In genomic region chr13:42049454-42049780, GRCh38 we compare ENCODE assay signal across 8 cellular contexts. TPM values are rescaled to one million over a fixed set of nuclear protein-coding genes. Genes with fewer than 3 reads are reported as not detected.
A peak's percentile ranks its signal among the peaks of the same experiment; 100 is the strongest.
DNase-seq lines count a peak whose midpoint lies in the region; ATAC-seq and TF ChIP-seq lines count a peak whose summit lies in the region.

No MANE protein-coding gene starts in this region.

- peak overlapping the region; percentile 89 for H3K4me3 ChIP-seq in GM06990 (replicated peaks; ENCODE audit: low read depth, low read length)
- peak overlapping the region; percentile 67 for H3K4me3 ChIP-seq in lung
- H3K4me3 ChIP-seq in aorta (ENCODE audit: low read length in 2 of 2): peak overlapping the region; percentile 7 to 98

- H3K36me3 ChIP-seq in GM06990 (ENCODE audit: control insufficient read depth, insufficient read depth, low read length): no peaks in the 10 kb centered on the region
- H3K36me3 ChIP-seq in lung (ENCODE audit: control insufficient read depth in 2 of 2, insufficient read depth in 2 of 2, low read length in 2 of 2): no peaks in the 10 kb centered on the region
- H3K36me3 ChIP-seq in aorta (ENCODE audit: control insufficient read depth in 1 of 2, insufficient read depth in 2 of 2, low read length in 1 of 2): no peaks in the 10 kb centered on the region

- H3K27ac ChIP-seq in angular gyrus (ENCODE audit: low read depth, low read length) (peak overlapping the region; percentile 10), lung (ENCODE audit: low read depth in 1 of 2, low read length in 1 of 2) (peak overlapping the region; percentile 25 to 77), aorta (ENCODE audit: low read depth in 1 of 2, low read length in 2 of 2) (peak overlapping the region in 1 of 2 donors; percentile 36)

- no peak for DNase-seq in GM06990 (ENCODE audit: extremely low read depth, insufficient read length)
- no peak for DNase-seq in lung (ENCODE audit: low spot score)
- no peak for DNase-seq in aorta
- no peak for DNase-seq in GM19240 (ENCODE audit: insufficient read length, low spot score)
- no peak for DNase-seq in GM10248 (ENCODE audit: extremely low spot score)
- DNase-seq in GOT3 (lab: John Stamatoyannopoulos, UW): no peak

- CTCF ChIA-PET in GM10248 (lab: Yijun Ruan, JAX): no interaction called here

- 3 to 4% methylated on average over 11 of the region's 11 CpGs for WGBS in lung, 2 donors
- WGBS in aorta, 2 donors: 1% methylated on average over 11 of the region's 11 CpGs

- intact Hi-C loops in aorta (cut with DNase I): loop anchor here in 1 of 2 donors (5.0 to 10.0 kb wide), 3 partner anchors 58 to 385 kb away; no protein-coding TSS in a partner anchor

- TF ChIP-seq CTCF in GM06990 (IDR thresholded peaks at IDR 0.05; ENCODE audit: insufficient read depth, low read length, poor library complexity, severe bottlenecking) (no peak), lung (IDR thresholded peaks at IDR 0.05; ENCODE audit: control extremely low read depth, extremely low read depth) (no peak), GM10248 (IDR thresholded peaks at IDR 0.05; ENCODE audit: control extremely low read depth, extremely low read depth, low read depth, missing control alignments) (no peak)

- POLR2A ChIA-PET in GM10248 (lab: Yijun Ruan, JAX): no interaction called here

- H3K27me3 ChIP-seq in GM06990 (replicated peaks; ENCODE audit: control insufficient read depth, insufficient read depth, low read length): no peaks in the 10 kb centered on the region
- no peaks in the 10 kb centered on the region for H3K27me3 ChIP-seq in lung (ENCODE audit: control insufficient read depth, insufficient read depth)
- H3K27me3 ChIP-seq in aorta (ENCODE audit: control insufficient read depth in 1 of 2, insufficient read depth in 2 of 2, low read length in 1 of 2): no peaks in the 10 kb centered on the region

- no peaks in the 10 kb centered on the region for H3K9me3 ChIP-seq in lung (ENCODE audit: control insufficient read depth in 2 of 2, insufficient read depth in 1 of 2, low read length in 1 of 2)
- no peaks in the 10 kb centered on the region for H3K9me3 ChIP-seq in aorta (ENCODE audit: control insufficient read depth, low read length)

- H3K4me1 ChIP-seq in lung (ENCODE audit: control insufficient read depth in 2 of 2, insufficient read depth in 2 of 2, low read length in 2 of 2): peaks cover 0 to 2% of the 10 kb centered on the region in 2 donors
- no peaks in the 10 kb centered on the region for H3K4me1 ChIP-seq in aorta (ENCODE audit: control insufficient read depth in 1 of 2, insufficient read depth in 2 of 2, low read length in 2 of 2)

- ATAC-seq in HG02885 (IDR thresholded peaks at IDR 0.05; ENCODE audit: poor library complexity, unreplicated experiment): peak; percentile 29
- ATAC-seq in lung (ENCODE audit: insufficient read depth, low FRiP score): peak; percentile 4
- ATAC-seq in aorta (ENCODE audit: low FRiP score): no peak

RNA-seq across cellular contexts. Expression of gene DGKH, which starts 1.0 kb away (rescaled TPM):
- total RNA-seq in lung: 10 to 100 TPM; 18.3 to 33.1 TPM
- 1 to 10 TPM; 2.2 to 4.5 TPM for polyA plus RNA-seq in lung
- total RNA-seq in aorta: 10 to 100 TPM; 28.9 to 32.8 TPM
- 1 to 10 TPM in 1 of 2 donors, under 1 TPM in 1; 0.88 to 3.9 TPM for polyA plus RNA-seq in aorta
